In genomic region chr2:25420820-25421237, GRCh38 we compare ENCODE assay signal across 11 cellular contexts.
DNase-seq lines count a peak whose midpoint lies in the region; ATAC-seq lines count a peak whose summit lies in the region.
"Had no signal": no experiment of that assay in that cellular context is flagged by ENCODE, and none has a peak within 500 bp of the region (broad histone marks: within the 10 kb centered on the region; RNA-seq: fewer than 3 reads in every experiment).

No MANE protein-coding gene starts in this region.

- POLR2A ChIA-PET in activated CD4-positive, alpha-beta memory T cell treated with anti-CD3 and anti-CD28 coated beads for 36 hours (lab: Charles Lee) = no interaction called here

- intact Hi-C loops in left colon (cut with DNase I, micrococcal nuclease) = no loop called here
- intact Hi-C loops in aorta (cut with DNase I) = no loop called here
- intact Hi-C loops in activated CD4-positive, alpha-beta memory T cell treated with anti-CD3 and anti-CD28 coated beads for 36 hours (cut with micrococcal nuclease) = no loop called here

- H3K4me1 ChIP-seq in aorta (ENCODE audit: control insufficient read depth in 1 of 2, insufficient read depth in 2 of 2, low read length in 2 of 2) = no peaks in the 10 kb centered on the region

- H3K27ac Mint-ChIP-seq in activated CD4-positive, alpha-beta memory T cell treated with anti-CD3 and anti-CD28 coated beads for 36 hours = no peak overlapping the region

- ATAC-seq in GM18498 (IDR thresholded peaks at IDR 0.05; ENCODE audit: unreplicated experiment) (peak; percentile 53), GM21515 (IDR thresholded peaks at IDR 0.05; ENCODE audit: unreplicated experiment) (peak; percentile 43), HG03460 (IDR thresholded peaks at IDR 0.05; ENCODE audit: unreplicated experiment) (peak; percentile 45), left colon (peak; percentile 62), aorta (ENCODE audit: low FRiP score) (no peak)

- H3K27ac ChIP-seq in aorta (ENCODE audit: low read depth in 1 of 2, low read length in 2 of 2) = no peak overlapping the region
- H3K27ac ChIP-seq: epithelial cell of prostate had no signal

- no peak overlapping the region for H3K4me3 ChIP-seq in aorta (ENCODE audit: low read length in 2 of 2)

- H3K36me3 Mint-ChIP-seq in activated CD4-positive, alpha-beta memory T cell treated with anti-CD3 and anti-CD28 coated beads for 36 hours = peaks cover 24% of the 10 kb centered on the region
- H3K36me3 Mint-ChIP-seq: natural killer cell had no signal

- H3K9me3 ChIP-seq in aorta (ENCODE audit: control insufficient read depth, low read length) = no peaks in the 10 kb centered on the region

- H3K36me3 ChIP-seq in aorta (ENCODE audit: control insufficient read depth in 1 of 2, insufficient read depth in 2 of 2, low read length in 1 of 2) = no peaks in the 10 kb centered on the region

- DNase-seq in left colon = peak in 1 of 2 donors; percentile 42
- no peak for DNase-seq in aorta
- no peak for DNase-seq in NCI-H128 (lab: John Stamatoyannopoulos, UW; ENCODE audit: unreplicated experiment)
- DNase-seq in DMS79 (lab: John Stamatoyannopoulos, UW) = no peak
- no peak for DNase-seq in activated CD4-positive, alpha-beta memory T cell treated with anti-CD3 and anti-CD28 coated beads for 36 hours
- DNase-seq: activated T-cell treated with anti-CD3 and anti-CD28 coated beads, Interleukin-2, amount 50 U/mL, for 48 hours; natural killer cell had no signal

- H3K27me3 Mint-ChIP-seq in activated CD4-positive, alpha-beta memory T cell treated with anti-CD3 and anti-CD28 coated beads for 36 hours = no peaks in the 10 kb centered on the region

- H3K4me1 Mint-ChIP-seq in activated CD4-positive, alpha-beta memory T cell treated with anti-CD3 and anti-CD28 coated beads for 36 hours (ENCODE audit: low read depth) = peaks cover 2% of the 10 kb centered on the region

- H3K27me3 ChIP-seq in aorta (ENCODE audit: control insufficient read depth in 1 of 2, insufficient read depth in 2 of 2, low read length in 1 of 2) = no peaks in the 10 kb centered on the region

- whole genome bisulfite sequencing in aorta, 2 donors = 86 to 88% methylated on average over 2 of the region's 2 CpGs

- no peak overlapping the region for H3K4me3 Mint-ChIP-seq in activated CD4-positive, alpha-beta memory T cell treated with anti-CD3 and anti-CD28 coated beads for 36 hours
- H3K4me3 Mint-ChIP-seq: natural killer cell had no signal

- CTCF ChIA-PET in activated CD4-positive, alpha-beta memory T cell treated with anti-CD3 and anti-CD28 coated beads for 36 hours (lab: Charles Lee) = interaction anchor here (1.0 kb wide), 1 partner anchor 105 kb away, joined by 3 read pairs; no protein-coding TSS in a partner anchor

- H3K9me3 Mint-ChIP-seq in activated CD4-positive, alpha-beta memory T cell treated with anti-CD3 and anti-CD28 coated beads for 36 hours = peaks cover 6% of the 10 kb centered on the region
